Comparison of ENCODE assay signal across 8 cellular contexts in genomic region chr20:41003143-41003932, GRCh38. TPM values are rescaled to one million over a fixed set of nuclear protein-coding genes. Genes with fewer than 3 reads are reported as not detected.
A peak's percentile ranks its signal among the peaks of the same experiment; 100 is the strongest.
DNase-seq lines count a peak whose midpoint lies in the region; ATAC-seq and TF ChIP-seq lines count a peak whose summit lies in the region.

No MANE protein-coding gene starts in this region.

- no peak for TF ChIP-seq CTCF in sigmoid colon (IDR thresholded peaks at IDR 0.05)

- intact Hi-C loops in sigmoid colon (cut with DNase I): no loop called here

- H3K27me3 ChIP-seq in sigmoid colon: no peaks in the 10 kb centered on the region

- peaks cover 0 to 29% (median 16%) of the 10 kb centered on the region in 4 donors for H3K4me1 ChIP-seq in sigmoid colon

- no peaks in the 10 kb centered on the region for H3K36me3 ChIP-seq in sigmoid colon

- peak in 1 of 4 donors; percentile 48 for TF ChIP-seq EP300 in sigmoid colon (IDR thresholded peaks at IDR 0.05)

- H3K4me3 ChIP-seq in sigmoid colon: no peak overlapping the region

- peak overlapping the region; percentile 55 to 74 (median 66) for H3K27ac ChIP-seq in sigmoid colon

- DNase-seq in AG08396 (ENCODE audit: low spot score) (peak; percentile 74), SHP77 (lab: John Stamatoyannopoulos, UW) (peak; percentile 84 to 92), glomerular visceral epithelial cell (ENCODE audit: extremely low spot score) (peak; percentile 94), sigmoid colon (peak; percentile 94)
- peak; percentile 20 to 55 for DNase-seq in activated T-helper 1 cell treated with anti-CD3 and anti-CD28 coated beads, Interleukin-2, amount 50 U/mL, for 16 hours (ENCODE audit: low read depth in 1 of 2, low spot score in 1 of 2)

- no peaks in the 10 kb centered on the region for H3K9me3 ChIP-seq in sigmoid colon

- WGBS in sigmoid colon, 2 donors: 9 to 47% methylated on average over 12 of the region's 12 CpGs

- no peak for TF ChIP-seq POLR2A in sigmoid colon (IDR thresholded peaks at IDR 0.05)

- peak; percentile 63 for ATAC-seq in HG03354 (IDR thresholded peaks at IDR 0.05; ENCODE audit: poor library complexity, severe bottlenecking, unreplicated experiment)
- no peak for ATAC-seq in HG02623 (IDR thresholded peaks at IDR 0.05; ENCODE audit: unreplicated experiment)
- no peak for ATAC-seq in GM21528 (IDR thresholded peaks at IDR 0.05; ENCODE audit: low FRiP score, unreplicated experiment)

RNA-seq across cellular contexts. Expression of gene TOP1, which starts 25.3 kb away (rescaled TPM):
- total RNA-seq in sigmoid colon: 10 to 100 TPM; 22.0 to 33.2 (median 22.4) TPM
- polyA plus RNA-seq in sigmoid colon: 10 to 100 TPM; 26.4 to 45.0 (median 43.2) TPM

Comparison
In these comparisons a context has a peak if more than half of its experiments do, and no peak if none do; other contexts are left out.
1. DNase-seq: peak in every context shown above with its lines; median percentile 94 in glomerular visceral epithelial cell; 94 in sigmoid colon; 88 in SHP77; 74 in AG08396; 38 in activated T-helper 1 cell treated with anti-CD3 and anti-CD28 coated beads, Interleukin-2, amount 50 U/mL, for 16 hours.